In genomic region chr17:79108232-79108850, GRCh38 we compare ENCODE assay signal across 22 cellular contexts. TPM values are rescaled to one million over a fixed set of nuclear protein-coding genes. Genes with fewer than 3 reads are reported as not detected.
DNase-seq lines count a peak whose midpoint lies in the region; ATAC-seq, FAIRE-seq and TF ChIP-seq lines count a peak whose summit lies in the region.
"Had no signal": no experiment of that assay in that cellular context is flagged by ENCODE, and none has a peak within 500 bp of the region (broad histone marks: within the 10 kb centered on the region; RNA-seq: fewer than 3 reads in every experiment).

No MANE protein-coding gene starts in this region.

- no peak overlapping the region for H2AFZ ChIP-seq in astrocyte (ENCODE audit: low read depth, low read length)
- no peak overlapping the region for H2AFZ ChIP-seq in H1 (ENCODE audit: low read length)
- H2AFZ ChIP-seq in neuronal stem cell (ENCODE audit: low read length) = no peak overlapping the region
- H2AFZ ChIP-seq: GM23248 had no signal

- no peaks in the 10 kb centered on the region for H3K36me3 Mint-ChIP-seq in activated CD4-positive, alpha-beta T cell treated with anti-CD3 and anti-CD28 coated beads, Interleukin-2, amount 10 ng/mL, durations not matched to agents 7 days and 5 days (ENCODE audit: low read depth)
- H3K36me3 Mint-ChIP-seq in astrocyte (ENCODE audit: low read depth, unreplicated experiment) = no peaks in the 10 kb centered on the region
- H3K36me3 Mint-ChIP-seq: CD4-positive, alpha-beta memory T cell had no signal

- TF ChIP-seq POLR2A in H1 (IDR thresholded peaks at IDR 0.05; ENCODE audit: control extremely low read depth in 1 of 2, low read depth in 2 of 2, low read length in 2 of 2) = no peak

- no peaks in the 10 kb centered on the region for H3K79me2 ChIP-seq in astrocyte (ENCODE audit: insufficient read depth, low read length)
- no peaks in the 10 kb centered on the region for H3K79me2 ChIP-seq in H1 (ENCODE audit: control insufficient read depth in 1 of 2, insufficient read depth in 2 of 2, low read length in 2 of 2)

- H3K4me3 ChIP-seq in astrocyte (ENCODE audit: insufficient read depth, low read depth, low read length) (no peak overlapping the region), H1 (ENCODE audit: extremely low read depth in 1 of 4, insufficient read depth in 2 of 4, low read depth in 3 of 4, low read length in 4 of 4) (no peak overlapping the region), neuronal stem cell (ENCODE audit: low read length in 2 of 2) (no peak overlapping the region), upper lobe of right lung (no peak overlapping the region), left ventricle myocardium inferior (no peak overlapping the region)
- H3K4me3 ChIP-seq: GM23248 had no signal

- H3K9ac ChIP-seq in astrocyte (ENCODE audit: low read length) (no peak overlapping the region), H1 (replicated peaks in 1 of 4; ENCODE audit: extremely low read depth in 1 of 4, low read depth in 3 of 4, low read length in 3 of 4) (no peak overlapping the region), neuronal stem cell (ENCODE audit: low read depth, low read length, poor library complexity) (peak overlapping the region; percentile 77)
- H3K9ac ChIP-seq: GM23248 had no signal

- no peak for DNase-seq in activated CD4-positive, alpha-beta T cell treated with anti-CD3 and anti-CD28 coated beads, Interleukin-2, amount 10 ng/mL, durations not matched to agents 7 days and 5 days
- no peak for DNase-seq in activated CD4-positive, alpha-beta T cell treated with anti-CD3 and anti-CD28 coated beads for 48 hours
- no peak for DNase-seq in astrocyte (ENCODE audit: low read depth)
- no peak for DNase-seq in H1 (ENCODE audit: low read depth in 1 of 2, low spot score in 2 of 2)
- DNase-seq in neuronal stem cell (ENCODE audit: low spot score) = no peak
- no peak for DNase-seq in upper lobe of right lung
- DNase-seq in AG20443 (ENCODE audit: low spot score) = no peak
- DNase-seq in left ventricle myocardium inferior = no peak
- DNase-seq: AML-193; BE2C; Calu3; CD4-positive, alpha-beta memory T cell; COR-L47; DMS53; DMS79 treated with DMSO at 0.1 percent for 48 hours; GM23248; H9 had no signal

- peak overlapping the region; percentile 13 for H3K27ac Mint-ChIP-seq in activated CD4-positive, alpha-beta T cell treated with anti-CD3 and anti-CD28 coated beads, Interleukin-2, amount 10 ng/mL, durations not matched to agents 7 days and 5 days
- peak overlapping the region; percentile 18 for H3K27ac Mint-ChIP-seq in astrocyte (ENCODE audit: unreplicated experiment)
- H3K27ac Mint-ChIP-seq: CD4-positive, alpha-beta memory T cell had no signal

- H3K27me3 Mint-ChIP-seq in activated CD4-positive, alpha-beta T cell treated with anti-CD3 and anti-CD28 coated beads, Interleukin-2, amount 10 ng/mL, durations not matched to agents 7 days and 5 days = peaks cover 3% of the 10 kb centered on the region
- peaks cover 34% of the 10 kb centered on the region for H3K27me3 Mint-ChIP-seq in astrocyte (ENCODE audit: low read depth, unreplicated experiment)

- H2BK5ac ChIP-seq in H1 (ENCODE audit: low read depth, low read length) (no peak overlapping the region), neuronal stem cell (ENCODE audit: low read length) (peak overlapping the region; percentile 75)

- no peaks in the 10 kb centered on the region for H3K9me3 Mint-ChIP-seq in activated CD4-positive, alpha-beta T cell treated with anti-CD3 and anti-CD28 coated beads, Interleukin-2, amount 10 ng/mL, durations not matched to agents 7 days and 5 days
- no peaks in the 10 kb centered on the region for H3K9me3 Mint-ChIP-seq in astrocyte (ENCODE audit: unreplicated experiment)
- H3K9me3 Mint-ChIP-seq: CD4-positive, alpha-beta memory T cell; H9 had no signal

- no peak overlapping the region for H4K5ac ChIP-seq in H1 (ENCODE audit: insufficient read length, low read depth, low read length)

- H3K79me1 ChIP-seq in H1 (ENCODE audit: low read depth, low read length) = no peaks in the 10 kb centered on the region; the same call in 1 of the 2 replicates
- peaks cover 1% of the 10 kb centered on the region for H3K79me1 ChIP-seq in neuronal stem cell (ENCODE audit: low read depth, low read length)

- H4K20me1 ChIP-seq in astrocyte (ENCODE audit: insufficient read depth, low read length) (no peaks in the 10 kb centered on the region), H1 (replicated peaks in 1 of 2; ENCODE audit: control insufficient read depth in 1 of 2, insufficient read depth in 2 of 2, low read length in 2 of 2) (peaks cover 4 to 5% of the 10 kb centered on the region in 2 experiments)

- H3K9me3 ChIP-seq in astrocyte (ENCODE audit: insufficient read depth, low read depth, low read length) = no peaks in the 10 kb centered on the region
- no peaks in the 10 kb centered on the region for H3K9me3 ChIP-seq in H1 (ENCODE audit: insufficient read depth in 2 of 2, low read depth in 1 of 2, low read length in 1 of 2)
- no peaks in the 10 kb centered on the region for H3K9me3 ChIP-seq in neuronal stem cell (replicated peaks in 1 of 2; ENCODE audit: control insufficient read depth in 2 of 2, insufficient read depth in 1 of 2, low read depth in 1 of 2, low read length in 2 of 2)
- H3K9me3 ChIP-seq in upper lobe of right lung = no peaks in the 10 kb centered on the region
- no peaks in the 10 kb centered on the region for H3K9me3 ChIP-seq in left ventricle myocardium inferior (replicated peaks)
- H3K9me3 ChIP-seq: BE2C had no signal

- H3K4me1 ChIP-seq in astrocyte (ENCODE audit: insufficient read depth, low read length) (no peaks in the 10 kb centered on the region), H1 (replicated peaks in 1 of 4; ENCODE audit: control insufficient read depth in 3 of 4, insufficient read depth in 4 of 4, low read length in 3 of 4) (peaks cover 0 to 2% (median 0%) of the 10 kb centered on the region in 4 experiments; a peak in 2 of 7 replicates), neuronal stem cell (ENCODE audit: control insufficient read depth in 2 of 2, insufficient read depth in 1 of 2, low read depth in 1 of 2, low read length in 2 of 2) (peaks cover 0 to 9% of the 10 kb centered on the region in 2 donors), upper lobe of right lung (no peaks in the 10 kb centered on the region), left ventricle myocardium inferior (no peaks in the 10 kb centered on the region)
- H3K4me1 ChIP-seq: BE2C had no signal

- no peak overlapping the region for H3K4ac ChIP-seq in H1 (replicated peaks; ENCODE audit: insufficient read length, low read depth, low read length)
- no peak overlapping the region for H3K4ac ChIP-seq in neuronal stem cell (ENCODE audit: low read length)

- no peak overlapping the region for H3K4me3 Mint-ChIP-seq in activated CD4-positive, alpha-beta T cell treated with anti-CD3 and anti-CD28 coated beads, Interleukin-2, amount 10 ng/mL, durations not matched to agents 7 days and 5 days
- H3K4me3 Mint-ChIP-seq in astrocyte (ENCODE audit: unreplicated experiment) = no peak overlapping the region
- H3K4me3 Mint-ChIP-seq: CD4-positive, alpha-beta memory T cell; H9 had no signal

- WGBS in H1 (ENCODE audit: extremely low coverage in 1 of 2, insufficient coverage in 1 of 2, insufficient read length in 1 of 2, insufficient replicate concordance in 2 of 2, low coverage in 1 of 2, low lambda C conversion rate in 2 of 2, missing lambda C conversion rate in 1 of 2), 2 experiments = 89% methylated on average over 26 of the region's 26 CpGs; no CpG with 5 or more reads in 1 of the 2 experiments
- no CpG with 5 or more reads among the region's 26 CpGs for WGBS in neuronal stem cell (ENCODE audit: extremely low coverage in 2 of 2, insufficient read length in 2 of 2, insufficient replicate concordance in 1 of 2), 2 donors

- H4K91ac ChIP-seq in H1 (replicated peaks; ENCODE audit: insufficient read length, low read length) (no peak overlapping the region), neuronal stem cell (ENCODE audit: low read depth, low read length, poor library complexity) (no peak overlapping the region)

- no peak overlapping the region for H3K4me2 ChIP-seq in astrocyte (ENCODE audit: low read length)
- no peak overlapping the region for H3K4me2 ChIP-seq in H1 (ENCODE audit: insufficient read depth in 1 of 2, low read depth in 2 of 2, low read length in 2 of 2)
- no peak overlapping the region for H3K4me2 ChIP-seq in neuronal stem cell (ENCODE audit: insufficient read depth, low read length, poor library complexity, severe bottlenecking)

- no peak for TF ChIP-seq CTCF in astrocyte (IDR thresholded peaks at IDR 0.05; ENCODE audit: insufficient read depth, low read depth, low read length)
- no peak for TF ChIP-seq CTCF in H1 (IDR thresholded peaks at IDR 0.05; ENCODE audit: control extremely low read depth in 1 of 3, insufficient read depth in 1 of 3, low read depth in 1 of 3, low read length in 3 of 3)
- TF ChIP-seq CTCF in upper lobe of right lung (IDR thresholded peaks at IDR 0.05) = no peak
- TF ChIP-seq CTCF in left ventricle myocardium inferior (IDR thresholded peaks at IDR 0.05; ENCODE audit: borderline replicate concordance) = no peak

- H3K36me3 ChIP-seq in astrocyte (ENCODE audit: insufficient read depth, low read length) (no peaks in the 10 kb centered on the region), H1 (ENCODE audit: control insufficient read depth in 2 of 4, insufficient read depth in 4 of 4, low read length in 3 of 4) (no peaks in the 10 kb centered on the region), neuronal stem cell (replicated peaks in 1 of 2; ENCODE audit: control insufficient read depth in 2 of 2, insufficient read depth in 2 of 2, low read length in 2 of 2) (no peaks in the 10 kb centered on the region), upper lobe of right lung (no peaks in the 10 kb centered on the region), left ventricle myocardium inferior (no peaks in the 10 kb centered on the region)
- H3K36me3 ChIP-seq: BE2C had no signal

- H3K14ac ChIP-seq in H1 (ENCODE audit: insufficient read length) = no peak overlapping the region
- peak overlapping the region; percentile 4 for H3K14ac ChIP-seq in neuronal stem cell (ENCODE audit: low read length)

- H3K23me2 ChIP-seq in H1 (ENCODE audit: low read depth, low read length) = no peaks in the 10 kb centered on the region

- POLR2A ChIA-PET in activated CD4-positive, alpha-beta T cell treated with anti-CD3 and anti-CD28 coated beads, Interleukin-2, amount 10 ng/mL, durations not matched to agents 7 days and 5 days (lab: Charles Lee) = no interaction called here
- POLR2A ChIA-PET in H1 (lab: Charles Lee; ENCODE audit: partially characterized antibody) = interaction anchor here (0.9 to 1.1 kb wide), 3 partner anchors 15 to 18 kb away, joined by 3 to 4 read pairs (median 3); no protein-coding TSS in a partner anchor

- CTCF ChIA-PET in activated CD4-positive, alpha-beta T cell treated with anti-CD3 and anti-CD28 coated beads, Interleukin-2, amount 10 ng/mL, durations not matched to agents 7 days and 5 days (lab: Charles Lee) = no interaction called here
- CTCF ChIA-PET in H1 (lab: Charles Lee; ENCODE audit: partially characterized antibody) = interaction anchor here (0.7 to 4.2 kb wide), 18 partner anchors 10 to 293 kb away, joined by 3 to 37 read pairs (median 5); no protein-coding TSS in a partner anchor

- H2BK12ac ChIP-seq in H1 (ENCODE audit: low read depth, low read length) (no peak overlapping the region), neuronal stem cell (ENCODE audit: low read length) (peak overlapping the region; percentile 8)

- intact Hi-C loops in upper lobe of right lung (cut with DNase I) (no loop called here), left ventricle myocardium inferior (cut with micrococcal nuclease) (no loop called here)

- H2BK15ac ChIP-seq in H1 (ENCODE audit: low read length) (no peak overlapping the region), neuronal stem cell (ENCODE audit: low read length) (no peak overlapping the region)

- H2BK120ac ChIP-seq in H1 (replicated peaks; ENCODE audit: low read depth, low read length) (no peak overlapping the region), neuronal stem cell (ENCODE audit: low read depth, low read length) (no peak overlapping the region)

- TF ChIP-seq RAD21 in H1 (IDR thresholded peaks at IDR 0.05 in 1 of 2, conservative IDR thresholded peaks at IDR 0.05 in 1 of 2; ENCODE audit: low read depth in 2 of 2, low read length in 2 of 2) = no peak

- no peak overlapping the region for H3K23ac ChIP-seq in H1 (ENCODE audit: insufficient read length)
- H3K23ac ChIP-seq in neuronal stem cell (ENCODE audit: low read depth, low read length, poor library complexity) = peak overlapping the region; percentile 22

- FAIRE-seq in astrocyte (lab: Jason Lieb, UNC) (no peak), H1 (lab: Jason Lieb, UNC) (no peak)
- FAIRE-seq: A204.1, G401.6, GM12892 had no signal

- no peak overlapping the region for H3K56ac ChIP-seq in H1 (replicated peaks; ENCODE audit: insufficient read length, low read depth, low read length)

- H3K4me1 Mint-ChIP-seq in activated CD4-positive, alpha-beta T cell treated with anti-CD3 and anti-CD28 coated beads, Interleukin-2, amount 10 ng/mL, durations not matched to agents 7 days and 5 days = no peaks in the 10 kb centered on the region
- no peaks in the 10 kb centered on the region for H3K4me1 Mint-ChIP-seq in astrocyte (ENCODE audit: low read depth, unreplicated experiment)
- H3K4me1 Mint-ChIP-seq: CD4-positive, alpha-beta memory T cell had no signal

- H3K18ac ChIP-seq in H1 (ENCODE audit: extremely low read depth, low read length) (no peak overlapping the region), neuronal stem cell (ENCODE audit: low read length) (peak overlapping the region; percentile 89)

- no peak for TF ChIP-seq EP300 in H1 (IDR thresholded peaks at IDR 0.05; ENCODE audit: borderline replicate concordance in 1 of 2, low read depth in 2 of 2, low read length in 2 of 2)

- peak overlapping the region; percentile 14; the same call in 1 of the 2 replicates for H4K8ac ChIP-seq in H1 (ENCODE audit: extremely low read depth, insufficient read depth, low read length)
- H4K8ac ChIP-seq in neuronal stem cell (ENCODE audit: low read depth, low read length) = no peak overlapping the region

- H3K27me3 ChIP-seq in astrocyte (ENCODE audit: insufficient read depth, low read length) (no peaks in the 10 kb centered on the region), H1 (replicated peaks in 1 of 4; ENCODE audit: control insufficient read depth in 3 of 4, extremely low read depth in 1 of 4, insufficient read depth in 3 of 4, low read length in 3 of 4) (no peaks in the 10 kb centered on the region), neuronal stem cell (ENCODE audit: control insufficient read depth in 3 of 3, insufficient read depth in 3 of 3, low read depth in 1 of 3, low read length in 3 of 3) (peaks cover 0 to 75% (median 0%) of the 10 kb centered on the region in 3 experiments), upper lobe of right lung (peaks cover 9% of the 10 kb centered on the region), left ventricle myocardium inferior (ENCODE audit: low read depth) (peaks cover 89% of the 10 kb centered on the region)

- no peak overlapping the region for H2BK20ac ChIP-seq in H1 (ENCODE audit: low read length)

- no peak for ATAC-seq in upper lobe of right lung
- ATAC-seq: HCT116 had no signal

- H2AK5ac ChIP-seq in H1 (ENCODE audit: low read depth, low read length) = no peak overlapping the region
- peak overlapping the region; percentile 97 for H2AK5ac ChIP-seq in neuronal stem cell (ENCODE audit: low read depth, low read length)

- H3K27ac ChIP-seq in astrocyte (ENCODE audit: low read depth, low read length) (no peak overlapping the region), H1 (ENCODE audit: low read depth, low read length) (no peak overlapping the region), neuronal stem cell (replicated peaks; ENCODE audit: low read length) (no peak overlapping the region), upper lobe of right lung (no peak overlapping the region), left ventricle myocardium inferior (replicated peaks) (no peak overlapping the region)
- H3K27ac ChIP-seq: 22Rv1, GM23248 had no signal

RNA-seq across cellular contexts. Expression of gene ENGASE, which starts 33.7 kb away (rescaled TPM):
- total RNA-seq in activated CD4-positive, alpha-beta T cell treated with anti-CD3 and anti-CD28 coated beads, Interleukin-2, amount 10 ng/mL, durations not matched to agents 7 days and 5 days = 10 to 100 TPM; 30.8 to 36.1 TPM
- total RNA-seq in astrocyte (11.5 and 11.6 TPM in 2 replicates), upper lobe of right lung (58.2 TPM), left ventricle myocardium inferior (31.5 TPM)
- 30.6 and 36.1 TPM in 2 replicates for total RNA-seq in H1 (2021; fragmentation: NEBNext Ultra II Directional; extraction: Animal tissue kit (Norgen Biotek cat#: 25700))
- 9.3 and 18.8 TPM in 2 replicates for polyA plus RNA-seq in H1 (2011; rRNA removed)
- polyA plus RNA-seq in H1 (2011; cell fraction: cytosol; rRNA removed) = 22.9 TPM
- 218 TPM for polyA plus RNA-seq in H1 (2011; cell fraction: nucleus; rRNA removed)
- 18.7 to 30.4 TPM (median 25.2 TPM) in 4 replicates for polyA plus RNA-seq in H1 (2012, experiment 1 of 2)
- polyA plus RNA-seq in H1 (2012, experiment 2 of 2) = 8.1 TPM
- polyA plus RNA-seq in H1 (2013, experiment 1 of 2) = 13.4 TPM
- 12.1 TPM for polyA plus RNA-seq in H1 (2013, experiment 2 of 2)
- 9.8 and 10.3 TPM in 2 replicates for polyA minus RNA-seq in H1 (2011; rRNA and poly(A)+ RNA removed)
- 17.5 TPM for polyA minus RNA-seq in H1 (2011; cell fraction: cytosol; rRNA and poly(A)+ RNA removed)
- polyA minus RNA-seq in H1 (2011; cell fraction: nucleus; rRNA and poly(A)+ RNA removed) = 28.1 TPM
- polyA plus RNA-seq in neuronal stem cell (2013, experiment 1 of 2) = 17.4 TPM
- polyA plus RNA-seq in neuronal stem cell (2013, experiment 2 of 2) = 18.1 TPM
